Comparison of ENCODE assay signal across 1 cellular context in genomic region chr2:158723311-158723838, GRCh38.
TF ChIP-seq lines count a peak whose summit lies in the region.

No MANE protein-coding gene starts in this region.

TF ChIP-seq in GM23338, 12 proteins besides CTCF, POLR2A, EP300 and RAD21 (continued from another document):
- TF ChIP-seq ZNF462 (CRISPR knock-in tag; IDR thresholded peaks at IDR 0.05) (no peak), JUNB (IDR thresholded peaks at IDR 0.05; ENCODE audit: unreplicated experiment) (no peak)
